In genomic region chr14:29085546-29085945, GRCh38 we compare ENCODE assay signal across 1 cellular context.
TF ChIP-seq lines count a peak whose summit lies in the region.

No MANE protein-coding gene starts in this region.

TF ChIP-seq in H1, 55 proteins besides CTCF, POLR2A, EP300 and RAD21 (continued from another document):
- TF ChIP-seq RNF2 (IDR thresholded peaks at IDR 0.05; ENCODE audit: borderline replicate concordance, low read depth, low read length, missing control alignments, poor library complexity, severe bottlenecking) = no peak
- TF ChIP-seq USF2 (IDR thresholded peaks at IDR 0.05; ENCODE audit: low read length) = no peak
- no peak for TF ChIP-seq GTF2F1 (IDR thresholded peaks at IDR 0.05; ENCODE audit: borderline replicate concordance, low read depth, low read length)
TF ChIP-seq in H1: peak in this region for 0.
